1 cellular context compared by ENCODE assay signal in the genomic region with DNA sequence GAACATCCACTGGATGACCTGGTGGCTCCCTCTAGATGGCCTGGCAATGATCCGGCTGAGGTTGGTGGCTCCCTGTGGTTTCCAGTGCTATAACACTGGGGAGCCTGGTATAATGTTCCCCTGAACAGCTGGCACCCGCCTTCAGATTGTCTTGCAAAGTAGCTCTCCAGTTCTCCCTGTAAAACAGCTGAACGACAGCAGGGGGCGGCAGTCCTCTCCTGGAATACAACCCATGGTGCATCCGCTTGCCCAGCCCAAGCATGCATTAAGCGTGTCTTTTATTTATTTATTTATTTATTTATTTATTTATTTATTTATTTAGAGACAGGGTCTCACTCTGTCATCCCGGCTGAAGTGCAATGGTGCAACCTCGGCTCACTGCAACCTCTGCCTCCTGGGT.
TF ChIP-seq lines count a peak whose summit lies in the region.

No MANE protein-coding gene starts in this region.

TF ChIP-seq in GM23338, 12 proteins besides CTCF, POLR2A, EP300 and RAD21 (continued from another document):
- TF ChIP-seq, protein P1, sequence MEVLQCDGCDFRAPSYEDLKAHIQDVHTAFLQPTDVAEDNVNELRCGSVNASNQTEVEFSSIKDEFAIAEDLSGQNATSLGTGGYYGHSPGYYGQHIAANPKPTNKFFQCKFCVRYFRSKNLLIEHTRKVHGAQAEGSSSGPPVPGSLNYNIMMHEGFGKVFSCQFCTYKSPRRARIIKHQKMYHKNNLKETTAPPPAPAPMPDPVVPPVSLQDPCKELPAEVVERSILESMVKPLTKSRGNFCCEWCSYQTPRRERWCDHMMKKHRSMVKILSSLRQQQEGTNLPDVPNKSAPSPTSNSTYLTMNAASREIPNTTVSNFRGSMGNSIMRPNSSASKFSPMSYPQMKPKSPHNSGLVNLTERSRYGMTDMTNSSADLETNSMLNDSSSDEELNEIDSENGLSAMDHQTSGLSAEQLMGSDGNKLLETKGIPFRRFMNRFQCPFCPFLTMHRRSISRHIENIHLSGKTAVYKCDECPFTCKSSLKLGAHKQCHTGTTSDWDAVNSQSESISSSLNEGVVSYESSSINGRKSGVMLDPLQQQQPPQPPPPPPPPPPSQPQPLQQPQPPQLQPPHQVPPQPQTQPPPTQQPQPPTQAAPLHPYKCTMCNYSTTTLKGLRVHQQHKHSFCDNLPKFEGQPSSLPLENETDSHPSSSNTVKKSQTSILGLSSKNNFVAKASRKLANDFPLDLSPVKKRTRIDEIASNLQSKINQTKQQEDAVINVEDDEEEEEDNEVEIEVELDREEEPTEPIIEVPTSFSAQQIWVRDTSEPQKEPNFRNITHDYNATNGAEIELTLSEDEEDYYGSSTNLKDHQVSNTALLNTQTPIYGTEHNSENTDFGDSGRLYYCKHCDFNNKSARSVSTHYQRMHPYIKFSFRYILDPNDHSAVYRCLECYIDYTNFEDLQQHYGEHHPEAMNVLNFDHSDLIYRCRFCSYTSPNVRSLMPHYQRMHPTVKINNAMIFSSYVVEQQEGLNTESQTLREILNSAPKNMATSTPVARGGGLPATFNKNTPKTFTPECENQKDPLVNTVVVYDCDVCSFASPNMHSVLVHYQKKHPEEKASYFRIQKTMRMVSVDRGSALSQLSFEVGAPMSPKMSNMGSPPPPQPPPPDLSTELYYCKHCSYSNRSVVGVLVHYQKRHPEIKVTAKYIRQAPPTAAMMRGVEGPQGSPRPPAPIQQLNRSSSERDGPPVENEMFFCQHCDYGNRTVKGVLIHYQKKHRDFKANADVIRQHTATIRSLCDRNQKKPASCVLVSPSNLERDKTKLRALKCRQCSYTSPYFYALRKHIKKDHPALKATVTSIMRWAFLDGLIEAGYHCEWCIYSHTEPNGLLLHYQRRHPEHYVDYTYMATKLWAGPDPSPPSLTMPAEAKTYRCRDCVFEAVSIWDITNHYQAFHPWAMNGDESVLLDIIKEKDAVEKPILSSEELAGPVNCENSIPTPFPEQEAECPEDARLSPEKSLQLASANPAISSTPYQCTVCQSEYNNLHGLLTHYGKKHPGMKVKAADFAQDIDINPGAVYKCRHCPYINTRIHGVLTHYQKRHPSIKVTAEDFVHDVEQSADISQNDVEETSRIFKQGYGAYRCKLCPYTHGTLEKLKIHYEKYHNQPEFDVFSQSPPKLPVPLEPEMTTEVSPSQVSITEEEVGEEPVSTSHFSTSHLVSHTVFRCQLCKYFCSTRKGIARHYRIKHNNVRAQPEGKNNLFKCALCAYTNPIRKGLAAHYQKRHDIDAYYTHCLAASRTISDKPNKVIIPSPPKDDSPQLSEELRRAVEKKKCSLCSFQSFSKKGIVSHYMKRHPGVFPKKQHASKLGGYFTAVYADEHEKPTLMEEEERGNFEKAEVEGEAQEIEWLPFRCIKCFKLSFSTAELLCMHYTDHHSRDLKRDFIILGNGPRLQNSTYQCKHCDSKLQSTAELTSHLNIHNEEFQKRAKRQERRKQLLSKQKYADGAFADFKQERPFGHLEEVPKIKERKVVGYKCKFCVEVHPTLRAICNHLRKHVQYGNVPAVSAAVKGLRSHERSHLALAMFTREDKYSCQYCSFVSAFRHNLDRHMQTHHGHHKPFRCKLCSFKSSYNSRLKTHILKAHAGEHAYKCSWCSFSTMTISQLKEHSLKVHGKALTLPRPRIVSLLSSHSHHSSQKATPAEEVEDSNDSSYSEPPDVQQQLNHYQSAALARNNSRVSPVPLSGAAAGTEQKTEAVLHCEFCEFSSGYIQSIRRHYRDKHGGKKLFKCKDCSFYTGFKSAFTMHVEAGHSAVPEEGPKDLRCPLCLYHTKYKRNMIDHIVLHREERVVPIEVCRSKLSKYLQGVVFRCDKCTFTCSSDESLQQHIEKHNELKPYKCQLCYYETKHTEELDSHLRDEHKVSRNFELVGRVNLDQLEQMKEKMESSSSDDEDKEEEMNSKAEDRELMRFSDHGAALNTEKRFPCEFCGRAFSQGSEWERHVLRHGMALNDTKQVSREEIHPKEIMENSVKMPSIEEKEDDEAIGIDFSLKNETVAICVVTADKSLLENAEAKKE (CRISPR knock-in tag; IDR thresholded peaks at IDR 0.05), result no peak
